ENCODE assay signal across 8 cellular contexts in genomic region chr6:156776841-156777576, GRCh38. TPM values are rescaled to one million over a fixed set of nuclear protein-coding genes. Genes with fewer than 3 reads are reported as not detected.
DNase-seq lines count a peak whose midpoint lies in the region; ATAC-seq and TF ChIP-seq lines count a peak whose summit lies in the region.

Gene ARID1B, plus strand, starts transcription at chr6:156777378. Its CDS starts 303 bp downstream, at chr6:156777681.

- peaks cover 4% of the 10 kb centered on the region; the same call in 1 of the 2 replicates for H3K36me3 ChIP-seq in WERI-Rb-1
- H3K36me3 ChIP-seq in breast epithelium = no peaks in the 10 kb centered on the region
- no peaks in the 10 kb centered on the region for H3K36me3 ChIP-seq in spleen

- H3K27me3 ChIP-seq in WERI-Rb-1 (ENCODE audit: insufficient read depth, low read depth, severe bottlenecking) = no peaks in the 10 kb centered on the region
- H3K27me3 ChIP-seq in breast epithelium = no peaks in the 10 kb centered on the region
- H3K27me3 ChIP-seq in spleen (replicated peaks in 1 of 7) = no peaks in the 10 kb centered on the region

- peaks cover 5 to 17% (median 6%) of the 10 kb centered on the region in 3 donors for H3K27me3 Mint-ChIP-seq in immature natural killer cell (ENCODE audit: low read depth in 3 of 3)

- H3K9me3 ChIP-seq in WERI-Rb-1 (ENCODE audit: severe bottlenecking) (no peaks in the 10 kb centered on the region), breast epithelium (no peaks in the 10 kb centered on the region), spleen (no peaks in the 10 kb centered on the region)

- peaks cover 33 to 42% of the 10 kb centered on the region in 2 donors for H3K4me1 Mint-ChIP-seq in immature natural killer cell

- H3K4me3 ChIP-seq in WERI-Rb-1 (ENCODE audit: low read depth, low read length) = peak within 1 kb of the TSS; percentile 60
- peak within 1 kb of the TSS; percentile 84 to 97 (median 87) for H3K4me3 ChIP-seq in breast epithelium
- peak within 1 kb of the TSS; percentile 65 to 90 (median 72) for H3K4me3 ChIP-seq in spleen

- H3K4me1 ChIP-seq in breast epithelium (peaks cover 0 to 5% of the 10 kb centered on the region in 2 donors), spleen (peaks cover 6 to 55% (median 38%) of the 10 kb centered on the region in 6 donors)

- no peaks in the 10 kb centered on the region for H3K9me3 Mint-ChIP-seq in immature natural killer cell

- H3K27ac ChIP-seq in WERI-Rb-1 = peak within 1 kb of the TSS; percentile 99
- peak within 1 kb of the TSS; percentile 98 to 100 for H3K27ac ChIP-seq in breast epithelium
- peak within 1 kb of the TSS; percentile 95 to 98 (median 98) for H3K27ac ChIP-seq in spleen

- TF ChIP-seq POLR2A in breast epithelium (IDR thresholded peaks at IDR 0.05) (no peak), spleen (IDR thresholded peaks at IDR 0.05) (peak in 2 of 3 donors; percentile 51 to 73)

- TF ChIP-seq CTCF in WERI-Rb-1 (IDR thresholded peaks at IDR 0.05; ENCODE audit: low read depth, low read length) (no peak), breast epithelium (IDR thresholded peaks at IDR 0.05) (no peak), spleen (IDR thresholded peaks at IDR 0.05 in 8 of 11, conservative IDR thresholded peaks at IDR 0.05 in 3 of 11) (no peak)

- ATAC-seq in HG02870 (IDR thresholded peaks at IDR 0.05; ENCODE audit: unreplicated experiment) = peak; percentile 42

- H3K27ac Mint-ChIP-seq in immature natural killer cell = peak within 1 kb of the TSS; percentile 94 to 99 (median 98)

- 0 to 1% (median 0%) methylated on average over 59 to 65 of the region's 65 CpGs for WGBS in spleen, 5 donors

- intact Hi-C loops in breast epithelium (cut with DNase I; ENCODE audit: low total_unique reads) = loop anchor here (5.0 to 10.0 kb wide), 3 partner anchors 55 to 248 kb away; no protein-coding TSS in a partner anchor
- intact Hi-C loops in spleen (cut with DNase I; ENCODE audit: low total_unique reads) = loop anchor here (5.0 kb wide), 1 partner anchor 90 kb away; no protein-coding TSS in a partner anchor

- H3K4me3 Mint-ChIP-seq in immature natural killer cell = peak within 1 kb of the TSS; percentile 95 to 98 (median 97)

- DNase-seq in NCI-H2196 (lab: John Stamatoyannopoulos, UW; ENCODE audit: unreplicated experiment) = peak; percentile 34
- no peak for DNase-seq in NCI-H2196 treated with DMSO at 0.1 percent for 48 hours (lab: John Stamatoyannopoulos, UW; ENCODE audit: unreplicated experiment)
- DNase-seq in NCI-H2029 treated with DMSO at 0.1 percent for 48 hours (lab: John Stamatoyannopoulos, UW) = peak; percentile 69
- peak; percentile 86 for DNase-seq in WERI-Rb-1
- peak; percentile 78 to 84 for DNase-seq in breast epithelium (ENCODE audit: low spot score in 2 of 2)
- DNase-seq in immature natural killer cell = peak; percentile 84 to 86 (median 86)
- DNase-seq in spleen = peak; percentile 97

- H3K36me3 Mint-ChIP-seq in immature natural killer cell = no peaks in the 10 kb centered on the region

RNA-seq across cellular contexts. Expression of gene ARID1B, which starts in this region (rescaled TPM):
- total RNA-seq in breast epithelium (100 to 1,000 TPM in 2 of 3 donors, 10 to 100 TPM in 1; 99.9 to 205 (median 131) TPM), spleen (100 to 1,000 TPM; 123 to 223 (median 149) TPM)
- polyA plus RNA-seq in immature natural killer cell (10 to 100 TPM in 1 of 3 donors, 1 to 10 TPM in 2; 7.6 to 18.1 (median 8.7) TPM), spleen (10 to 100 TPM; 17.7 to 29.1 (median 18.9) TPM)
